8 cellular contexts compared by ENCODE assay signal in the genomic region with DNA sequence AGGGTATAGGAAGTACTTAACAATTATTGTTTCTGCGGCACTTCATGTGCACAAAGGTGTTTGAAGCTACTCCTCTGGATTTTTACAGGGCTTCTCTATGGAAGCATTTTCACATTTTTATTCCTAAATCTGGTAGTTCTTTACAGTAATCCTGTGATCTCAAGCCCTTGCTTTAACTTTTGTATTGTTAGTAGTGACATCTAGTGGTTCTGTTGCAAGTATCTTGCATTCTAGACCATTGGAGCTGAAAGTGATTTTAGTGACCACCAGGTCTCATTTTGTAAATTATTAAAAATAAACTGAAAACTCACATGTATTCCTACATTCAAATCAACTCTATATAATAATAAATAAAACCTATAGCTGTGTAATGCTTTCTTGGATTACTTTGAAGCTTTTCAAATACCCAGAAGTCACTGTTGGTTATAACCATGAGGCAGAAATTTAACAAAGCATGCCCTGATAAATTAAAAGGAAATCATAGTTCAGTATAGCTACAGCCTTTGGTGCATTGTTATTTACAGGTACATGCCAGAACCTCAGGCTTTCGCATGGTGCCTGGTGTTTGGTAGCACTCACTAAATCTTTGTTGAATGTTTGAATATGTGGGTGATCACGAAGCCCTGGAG. TPM values are rescaled to one million over a fixed set of nuclear protein-coding genes. Genes with fewer than 3 reads are reported as not detected.
DNase-seq lines count a peak whose midpoint lies in the region; ATAC-seq and TF ChIP-seq lines count a peak whose summit lies in the region.

No MANE protein-coding gene starts in this region.

- TF ChIP-seq CTCF in liver (IDR thresholded peaks at IDR 0.05; ENCODE audit: low read depth, low read length, missing input control), result peak; percentile 18

- H3K4me3 ChIP-seq in adipocyte (ENCODE audit: low read length) (no peak overlapping the region), liver (ENCODE audit: low read depth in 1 of 3, low read length in 3 of 3) (no peak overlapping the region)

- WGBS in liver, result 90% methylated on average over 3 of the region's 3 CpGs

- H3K27ac ChIP-seq in liver (ENCODE audit: low read depth in 1 of 2, low read length in 2 of 2), result no peak overlapping the region

- intact Hi-C loops in sciatic nerve (cut with DNase I), result no loop called here

- peak; percentile 25 for DNase-seq in DMS 273 treated with DMSO at 0.1 percent for 48 hours (lab: John Stamatoyannopoulos, UW)
- DNase-seq in KBM-7, result peak; percentile 47
- peak; percentile 66 for DNase-seq in adipocyte (ENCODE audit: low read depth)
- DNase-seq in sciatic nerve (ENCODE audit: low spot score), result no peak

- no peak for ATAC-seq in GM19328 (IDR thresholded peaks at IDR 0.05; ENCODE audit: unreplicated experiment)
- no peak for ATAC-seq in GM21515 (IDR thresholded peaks at IDR 0.05; ENCODE audit: unreplicated experiment)
- no peak for ATAC-seq in sciatic nerve
- ATAC-seq in GM21526 (IDR thresholded peaks at IDR 0.05; ENCODE audit: low FRiP score, unreplicated experiment), result no peak

- peaks cover 9% of the 10 kb centered on the region for H3K4me1 ChIP-seq in adipocyte (ENCODE audit: control insufficient read depth, insufficient read depth, low read length)
- no peaks in the 10 kb centered on the region for H3K4me1 ChIP-seq in liver (ENCODE audit: control insufficient read depth in 4 of 4, insufficient read depth in 4 of 4, low read length in 3 of 4)

- H3K36me3 ChIP-seq in adipocyte (ENCODE audit: control insufficient read depth, insufficient read depth, low read length, severe bottlenecking), result no peaks in the 10 kb centered on the region
- no peaks in the 10 kb centered on the region for H3K36me3 ChIP-seq in liver (ENCODE audit: control insufficient read depth in 4 of 4, insufficient read depth in 3 of 4, low read depth in 1 of 4, low read length in 3 of 4)

- in situ Hi-C loops in KBM-7 (cut with MboI; ENCODE audit: low pct_unique_long_range_greater_than_20kb, low sequenced_read_pairs), result no loop called here

- H3K9me3 ChIP-seq in adipocyte (ENCODE audit: control insufficient read depth, low read length) (no peaks in the 10 kb centered on the region), liver (ENCODE audit: control insufficient read depth in 4 of 4, low read length in 3 of 4) (no peaks in the 10 kb centered on the region)

- H3K27me3 ChIP-seq in adipocyte (replicated peaks; ENCODE audit: control insufficient read depth, insufficient read depth, low read length), result no peaks in the 10 kb centered on the region
- H3K27me3 ChIP-seq in liver (ENCODE audit: control insufficient read depth in 4 of 4, insufficient read depth in 4 of 4, low read length in 3 of 4), result no peaks in the 10 kb centered on the region

- no peak overlapping the region for H3K9ac ChIP-seq in adipocyte (ENCODE audit: low read length)
- no peak overlapping the region for H3K9ac ChIP-seq in liver (ENCODE audit: low read depth in 1 of 2, low read length in 2 of 2)

- peak; percentile 54 to 65 for TF ChIP-seq RAD21 in liver (IDR thresholded peaks at IDR 0.05)

TF ChIP-seq in liver, 16 proteins besides CTCF, POLR2A, EP300 and RAD21:
- TF ChIP-seq, protein P1, sequence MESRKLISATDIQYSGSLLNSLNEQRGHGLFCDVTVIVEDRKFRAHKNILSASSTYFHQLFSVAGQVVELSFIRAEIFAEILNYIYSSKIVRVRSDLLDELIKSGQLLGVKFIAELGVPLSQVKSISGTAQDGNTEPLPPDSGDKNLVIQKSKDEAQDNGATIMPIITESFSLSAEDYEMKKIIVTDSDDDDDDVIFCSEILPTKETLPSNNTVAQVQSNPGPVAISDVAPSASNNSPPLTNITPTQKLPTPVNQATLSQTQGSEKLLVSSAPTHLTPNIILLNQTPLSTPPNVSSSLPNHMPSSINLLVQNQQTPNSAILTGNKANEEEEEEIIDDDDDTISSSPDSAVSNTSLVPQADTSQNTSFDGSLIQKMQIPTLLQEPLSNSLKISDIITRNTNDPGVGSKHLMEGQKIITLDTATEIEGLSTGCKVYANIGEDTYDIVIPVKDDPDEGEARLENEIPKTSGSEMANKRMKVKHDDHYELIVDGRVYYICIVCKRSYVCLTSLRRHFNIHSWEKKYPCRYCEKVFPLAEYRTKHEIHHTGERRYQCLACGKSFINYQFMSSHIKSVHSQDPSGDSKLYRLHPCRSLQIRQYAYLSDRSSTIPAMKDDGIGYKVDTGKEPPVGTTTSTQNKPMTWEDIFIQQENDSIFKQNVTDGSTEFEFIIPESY (IDR thresholded peaks at IDR 0.05), result no peak
- TF ChIP-seq EGR1 (IDR thresholded peaks at IDR 0.05; ENCODE audit: low read depth in 2 of 2) (no peak), NR2F2 (IDR thresholded peaks at IDR 0.05) (no peak), SP1 (IDR thresholded peaks at IDR 0.05) (no peak), HNF4A (conservative IDR thresholded peaks at IDR 0.05) (no peak), FOXA1 (IDR thresholded peaks at IDR 0.05) (no peak), HNF4G (IDR thresholded peaks at IDR 0.05) (no peak), JUND (IDR thresholded peaks at IDR 0.05) (no peak), FOXA2 (IDR thresholded peaks at IDR 0.05) (no peak), YY1 (IDR thresholded peaks at IDR 0.05) (no peak), GABPA (IDR thresholded peaks at IDR 0.05 in 1 of 2, conservative IDR thresholded peaks at IDR 0.05 in 1 of 2) (no peak), TAF1 (conservative IDR thresholded peaks at IDR 0.05) (no peak)
- TF ChIP-seq, protein P2, sequence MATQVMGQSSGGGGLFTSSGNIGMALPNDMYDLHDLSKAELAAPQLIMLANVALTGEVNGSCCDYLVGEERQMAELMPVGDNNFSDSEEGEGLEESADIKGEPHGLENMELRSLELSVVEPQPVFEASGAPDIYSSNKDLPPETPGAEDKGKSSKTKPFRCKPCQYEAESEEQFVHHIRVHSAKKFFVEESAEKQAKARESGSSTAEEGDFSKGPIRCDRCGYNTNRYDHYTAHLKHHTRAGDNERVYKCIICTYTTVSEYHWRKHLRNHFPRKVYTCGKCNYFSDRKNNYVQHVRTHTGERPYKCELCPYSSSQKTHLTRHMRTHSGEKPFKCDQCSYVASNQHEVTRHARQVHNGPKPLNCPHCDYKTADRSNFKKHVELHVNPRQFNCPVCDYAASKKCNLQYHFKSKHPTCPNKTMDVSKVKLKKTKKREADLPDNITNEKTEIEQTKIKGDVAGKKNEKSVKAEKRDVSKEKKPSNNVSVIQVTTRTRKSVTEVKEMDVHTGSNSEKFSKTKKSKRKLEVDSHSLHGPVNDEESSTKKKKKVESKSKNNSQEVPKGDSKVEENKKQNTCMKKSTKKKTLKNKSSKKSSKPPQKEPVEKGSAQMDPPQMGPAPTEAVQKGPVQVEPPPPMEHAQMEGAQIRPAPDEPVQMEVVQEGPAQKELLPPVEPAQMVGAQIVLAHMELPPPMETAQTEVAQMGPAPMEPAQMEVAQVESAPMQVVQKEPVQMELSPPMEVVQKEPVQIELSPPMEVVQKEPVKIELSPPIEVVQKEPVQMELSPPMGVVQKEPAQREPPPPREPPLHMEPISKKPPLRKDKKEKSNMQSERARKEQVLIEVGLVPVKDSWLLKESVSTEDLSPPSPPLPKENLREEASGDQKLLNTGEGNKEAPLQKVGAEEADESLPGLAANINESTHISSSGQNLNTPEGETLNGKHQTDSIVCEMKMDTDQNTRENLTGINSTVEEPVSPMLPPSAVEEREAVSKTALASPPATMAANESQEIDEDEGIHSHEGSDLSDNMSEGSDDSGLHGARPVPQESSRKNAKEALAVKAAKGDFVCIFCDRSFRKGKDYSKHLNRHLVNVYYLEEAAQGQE (IDR thresholded peaks at IDR 0.05), result no peak
- TF ChIP-seq, protein P3, sequence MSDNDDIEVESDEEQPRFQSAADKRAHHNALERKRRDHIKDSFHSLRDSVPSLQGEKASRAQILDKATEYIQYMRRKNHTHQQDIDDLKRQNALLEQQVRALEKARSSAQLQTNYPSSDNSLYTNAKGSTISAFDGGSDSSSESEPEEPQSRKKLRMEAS (IDR thresholded peaks at IDR 0.05), result no peak
- TF ChIP-seq, protein P4, sequence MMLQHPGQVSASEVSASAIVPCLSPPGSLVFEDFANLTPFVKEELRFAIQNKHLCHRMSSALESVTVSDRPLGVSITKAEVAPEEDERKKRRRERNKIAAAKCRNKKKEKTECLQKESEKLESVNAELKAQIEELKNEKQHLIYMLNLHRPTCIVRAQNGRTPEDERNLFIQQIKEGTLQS (IDR thresholded peaks at IDR 0.05), result no peak
TF ChIP-seq in liver: peak in this region for 0.

RNA-seq across cellular contexts. Expression of a gene that starts 18.9 kb away (rescaled TPM):
- total RNA-seq in liver (1,000 to 10,000 TPM in 1 of 2 donors, 100 to 1,000 TPM in 1; 494 to 1,610 TPM), sciatic nerve (1,454 TPM)
- polyA plus RNA-seq in liver, result 100 to 1,000 TPM; 447 to 741 TPM
